ENCODE assay signal across 15 cellular contexts in genomic region chr12:68910128-68910527, GRCh38.
"Had no signal": no experiment of that assay in that cellular context is flagged by ENCODE, and none has a peak within 500 bp of the region (broad histone marks: within the 10 kb centered on the region; RNA-seq: fewer than 3 reads in every experiment).

No MANE protein-coding gene starts in this region.

- H3K4me3 ChIP-seq: ascending aorta, cardiac muscle cell, colonic mucosa had no signal

- H3K27ac ChIP-seq: ascending aorta, cardiac muscle cell, colonic mucosa had no signal

- H3K4me1 ChIP-seq: ascending aorta, colonic mucosa had no signal

- H3K27me3 ChIP-seq: ascending aorta, cardiac muscle cell, colonic mucosa had no signal

- H3K9me3 ChIP-seq: ascending aorta, colonic mucosa had no signal

- DNase-seq: activated CD4-positive, alpha-beta T cell treated with anti-CD3 and anti-CD28 coated beads, Interleukin-2, amount 10 ng/mL, durations not matched to agents 7 days and 5 days; activated CD8-positive, alpha-beta memory T cell treated with anti-CD3 and anti-CD28 coated beads for 24 hours; activated naive CD4-positive, alpha-beta T cell treated with Interleukin-2 at 50 U/mL for 16 hours; colonic mucosa; foreskin melanocyte; immature natural killer cell; nephron progenitor cell; occipital lobe; small intestine; stimulated activated CD4-positive, alpha-beta T cell treated with anti-CD3 and anti-CD28 coated beads, Interleukin-4, amount 100 ng/mL, for 4 hours; stimulated activated CD8-positive, alpha-beta memory T cell treated with anti-CD3 and anti-CD28 coated beads, Interleukin-4, amount 100 ng/mL, for 48 hours; stimulated activated naive CD8-positive, alpha-beta T cell treated with anti-CD3 and anti-CD28 coated beads, Interleukin-15, Interleukin-2, amounts not matched to agents 100 U/mL and 50 U/mL, for 24 hours; T-helper 17 cell had no signal

- H3K36me3 ChIP-seq: ascending aorta, cardiac muscle cell, colonic mucosa had no signal
